ENCODE assay signal across 14 cellular contexts in genomic region chr1:1757422-1758058, GRCh38. TPM values are rescaled to one million over a fixed set of nuclear protein-coding genes. Genes with fewer than 3 reads are reported as not detected.
DNase-seq lines count a peak whose midpoint lies in the region; ATAC-seq and TF ChIP-seq lines count a peak whose summit lies in the region.
"Had no signal": no experiment of that assay in that cellular context is flagged by ENCODE, and none has a peak within 500 bp of the region (broad histone marks: within the 10 kb centered on the region; RNA-seq: fewer than 3 reads in every experiment).

No MANE protein-coding gene starts in this region.

- no peak for TF ChIP-seq POLR2A in prostate gland (IDR thresholded peaks at IDR 0.05)

- TF ChIP-seq CTCF in LNCaP clone FGC (IDR thresholded peaks at IDR 0.05; ENCODE audit: control insufficient read depth, extremely low read depth, insufficient read depth): no peak
- TF ChIP-seq CTCF in prostate gland (IDR thresholded peaks at IDR 0.05): no peak

- H3K4me3 ChIP-seq in BLaER1: no peak overlapping the region
- peak overlapping the region; percentile 40 for H3K4me3 ChIP-seq in LNCaP clone FGC (ENCODE audit: low read depth, low read length)
- H3K4me3 ChIP-seq in prostate gland: no peak overlapping the region
- H3K4me3 ChIP-seq: HAP-1 had no signal

- no peaks in the 10 kb centered on the region for H3K9me3 ChIP-seq in BLaER1
- no peaks in the 10 kb centered on the region for H3K9me3 ChIP-seq in prostate gland
- H3K9me3 ChIP-seq: HAP-1 had no signal

- peaks cover 44% of the 10 kb centered on the region for H3K4me1 ChIP-seq in BLaER1
- peaks cover 17% of the 10 kb centered on the region for H3K4me1 ChIP-seq in prostate gland (replicated peaks)
- H3K4me1 ChIP-seq: HAP-1 had no signal

- H3K27me3 ChIP-seq in BLaER1: no peaks in the 10 kb centered on the region
- no peaks in the 10 kb centered on the region for H3K27me3 ChIP-seq in prostate gland (replicated peaks; ENCODE audit: insufficient read depth)

- H3K36me3 ChIP-seq in BLaER1 (peaks cover 100% of the 10 kb centered on the region), prostate gland (peaks cover 4 to 21% of the 10 kb centered on the region in 2 donors)

- DNase-seq in LNCaP clone FGC (ENCODE audit: low read depth): no peak
- DNase-seq in islet precursor cell: peak; percentile 40
- no peak for DNase-seq in prostate gland (ENCODE audit: low spot score)
- DNase-seq in NK-92 treated with Interleukin-12 subunit alpha and Interleukin-12 subunit beta, amount 100 ng/mL, for 24 hours (lab: John Stamatoyannopoulos, UW): no peak
- no peak for DNase-seq in NCI-H510A (lab: John Stamatoyannopoulos, UW)
- no peak for DNase-seq in mucosa of gallbladder (ENCODE audit: low spot score)
- DNase-seq: activated CD8-positive, alpha-beta T cell treated with anti-CD3 and anti-CD28 coated beads for 36 hours; activated naive CD8-positive, alpha-beta T cell treated with anti-CD3 and anti-CD28 coated beads, Interleukin-2, amount 50 U/mL, for 24 hours; hippocampal formation; NCI-H187 treated with DMSO at 0.1 percent for 48 hours; NCI-H510A treated with DMSO at 0.1 percent for 48 hours had no signal

- peak overlapping the region; percentile 29; the same call in 1 of the 2 replicates for H3K9ac ChIP-seq in BLaER1

- H3K27ac ChIP-seq in BLaER1 (peak overlapping the region; percentile 30; the same call in 1 of the 2 replicates), prostate gland (peak overlapping the region; percentile 80 to 83)

- H4K20me1 ChIP-seq in BLaER1: peaks cover 81% of the 10 kb centered on the region

- 91% methylated on average over 23 of the region's 25 CpGs for WGBS in prostate gland

- no peak for ATAC-seq in HG03571 (IDR thresholded peaks at IDR 0.05; ENCODE audit: unreplicated experiment)
- ATAC-seq: activated CD8-positive, alpha-beta T cell treated with anti-CD3 and anti-CD28 coated beads for 36 hours; activated naive CD8-positive, alpha-beta T cell treated with anti-CD3 and anti-CD28 coated beads, Interleukin-2, amount 50 U/mL, for 24 hours had no signal

- intact Hi-C loops in prostate gland (cut with DNase I): loop anchor here (10.0 kb wide), 1 partner anchor 147 kb away; no protein-coding TSS in a partner anchor

- H3K4me2 ChIP-seq in BLaER1: no peak overlapping the region

RNA-seq across cellular contexts. Expression of gene NADK, which starts 20.7 kb away (rescaled TPM):
- total RNA-seq in prostate gland (10 to 100 TPM; 64.5 to 91.1 TPM), mucosa of gallbladder (98.4 TPM)

RNA-seq across cellular contexts. Expression of gene CDK11A, which starts 33.4 kb away (rescaled TPM):
- total RNA-seq in prostate gland (10 to 100 TPM; 31.1 to 47.4 TPM), mucosa of gallbladder (31.5 TPM)
